8 cellular contexts compared by ENCODE assay signal in genomic region chrX:12974797-12975669, GRCh38. TPM values are rescaled to one million over a fixed set of nuclear protein-coding genes. Genes with fewer than 3 reads are reported as not detected.
DNase-seq lines count a peak whose midpoint lies in the region; ATAC-seq and TF ChIP-seq lines count a peak whose summit lies in the region.

Gene TMSB4X, plus strand, starts transcription at chrX:12975110.

- in situ Hi-C loops in IMR-90 (cut with MboI; ENCODE audit: low sequenced_read_pairs), result loop anchor here (25.0 kb wide), 2 partner anchors 762 to 1062 kb away; partner anchors contain the start of genes GEMIN8, OFD1 and TRAPPC2

- no peaks in the 10 kb centered on the region for H3K9me1 ChIP-seq in IMR-90 (ENCODE audit: insufficient read depth, low read length)

- H2BK20ac ChIP-seq in IMR-90 (ENCODE audit: low read depth, low read length), result peak within 1 kb of the TSS; percentile 61

- peak within 1 kb of the TSS; percentile 94 to 99 (median 97) for H3K27ac Mint-ChIP-seq in CD14-positive monocyte

- H2BK15ac ChIP-seq in IMR-90 (ENCODE audit: low read depth, low read length), result peak within 1 kb of the TSS; percentile 72

- peaks cover 2% of the 10 kb centered on the region for H3K4me1 ChIP-seq in IMR-90 (ENCODE audit: control insufficient read depth, insufficient read depth, low read length)
- peaks cover 36% of the 10 kb centered on the region for H3K4me1 ChIP-seq in PC-9 (replicated peaks; ENCODE audit: insufficient read depth)
- peaks cover 2% of the 10 kb centered on the region for H3K4me1 ChIP-seq in mucosa of descending colon (ENCODE audit: low read depth)

- peaks cover 0 to 81% (median 0%) of the 10 kb centered on the region in 3 donors for H3K27me3 Mint-ChIP-seq in CD14-positive monocyte (ENCODE audit: low read depth in 3 of 3)

- DNase-seq in CD14-positive monocyte (ENCODE audit: low spot score) (peak; percentile 84), IMR-90 (peak; percentile 74), PC-9 (peak; percentile 71 to 85), activated T-cell treated with anti-CD3 and anti-CD28 coated beads for 48 hours (ENCODE audit: low read depth) (peak; percentile 77), epithelial cell of esophagus (ENCODE audit: low read depth) (peak; percentile 75), mucosa of descending colon (peak; percentile 87 to 95 (median 92))
- peak; percentile 62 to 74 for DNase-seq in stimulated activated CD8-positive, alpha-beta memory T cell treated with anti-CD3 and anti-CD28 coated beads, Interleukin-4, amount 100 ng/mL, for 4 hours (ENCODE audit: low read depth in 2 of 2, low spot score in 1 of 2)

- POLR2A ChIA-PET in IMR-90 (lab: Charles Lee; ENCODE audit: unreplicated experiment), result interaction anchor here (0.6 to 1.6 kb wide), 9 partner anchors 17 to 748 kb away, joined by 3 to 6 read pairs (median 3); no protein-coding TSS in a partner anchor
- POLR2A ChIA-PET in PC-9 (lab: Charles Lee; ENCODE audit: unreplicated experiment), result interaction anchor here (0.6 to 1.2 kb wide), 5 partner anchors 14 to 425 kb away, joined by 4 to 9 read pairs (median 8); no protein-coding TSS in a partner anchor

- peak within 1 kb of the TSS; percentile 94 for H3K9ac ChIP-seq in IMR-90 (ENCODE audit: low read depth, low read length)

- H3K27me3 ChIP-seq in IMR-90 (ENCODE audit: control insufficient read depth, insufficient read depth, low read length) (no peaks in the 10 kb centered on the region), PC-9 (ENCODE audit: insufficient read depth, low read depth) (no peaks in the 10 kb centered on the region)

- H4K20me1 ChIP-seq in IMR-90 (ENCODE audit: insufficient read depth, low read length) (peaks cover 12% of the 10 kb centered on the region; the same call in 1 of the 2 replicates), PC-9 (ENCODE audit: insufficient read depth) (peaks cover 3% of the 10 kb centered on the region; the same call in 1 of the 2 replicates)

- H2AK5ac ChIP-seq in IMR-90 (ENCODE audit: low read depth, low read length), result peak within 1 kb of the TSS; percentile 56

- peak within 1 kb of the TSS; percentile 85 for H4K5ac ChIP-seq in IMR-90 (ENCODE audit: low read depth, low read length)

- WGBS in IMR-90 (ENCODE audit: extremely low coverage in 2 of 2, insufficient read length in 1 of 2), 2 experiments, result 8% methylated on average over 29 of the region's 60 CpGs; no CpG with 5 or more reads in 1 of the 2 experiments

- peak within 1 kb of the TSS; percentile 84 for H3K23ac ChIP-seq in IMR-90 (ENCODE audit: low read depth, low read length)

- no peaks in the 10 kb centered on the region for H3K9me2 ChIP-seq in PC-9 (ENCODE audit: insufficient read depth)

- peaks cover 37% of the 10 kb centered on the region for H3K79me2 ChIP-seq in PC-9 (ENCODE audit: low read depth)

- peak within 1 kb of the TSS; percentile 81 for H4K91ac ChIP-seq in IMR-90 (ENCODE audit: insufficient read depth, low read depth, low read length)

- no peak; the same call in 1 of the 2 replicates for TF ChIP-seq RAD21 in IMR-90 (IDR thresholded peaks at IDR 0.05; ENCODE audit: low read length)

- peak within 1 kb of the TSS; percentile 89 for H3K4ac ChIP-seq in IMR-90 (ENCODE audit: low read depth, low read length)

- peaks cover 0 to 17% of the 10 kb centered on the region in 2 experiments; a peak in 2 of 4 replicates for H3K79me1 ChIP-seq in IMR-90 (ENCODE audit: low read depth in 1 of 2, low read length in 2 of 2)

- H3K56ac ChIP-seq in IMR-90 (ENCODE audit: extremely low read depth, insufficient read depth, low read length), result peak within 1 kb of the TSS; percentile 89

- ATAC-seq in GM21390 (IDR thresholded peaks at IDR 0.05; ENCODE audit: unreplicated experiment) (peak; percentile 36), IMR-90 (ENCODE audit: low read depth) (peak; percentile 66), mucosa of descending colon (peak; percentile 83)

- CTCF ChIA-PET in IMR-90 (lab: Yijun Ruan, JAX) (interaction anchor here (1.9 kb wide), 1 partner anchor 28 kb away, joined by 5 read pairs; no protein-coding TSS in a partner anchor), PC-9 (lab: Charles Lee) (interaction anchor here (0.5 to 1.1 kb wide), 3 partner anchors 28 to 55 kb away, joined by 3 to 14 read pairs (median 5); no protein-coding TSS in a partner anchor)

- intact Hi-C loops in CD14-positive monocyte (cut with micrococcal nuclease), result loop anchor here (5.0 to 10.0 kb wide), 4 partner anchors 32 to 520 kb away; no protein-coding TSS in a partner anchor
- intact Hi-C loops in IMR-90 (cut with micrococcal nuclease), result loop anchor here (5.0 to 10.0 kb wide), 4 partner anchors 100 to 677 kb away; partner anchors contain the start of gene TCEANC
- intact Hi-C loops in PC-9 (cut with micrococcal nuclease; ENCODE audit: unreplicated experiment), result loop anchor here (1.0 to 10.0 kb wide), 6 partner anchors 19 to 513 kb away; no protein-coding TSS in a partner anchor
- intact Hi-C loops in mucosa of descending colon (cut with DNase I, micrococcal nuclease), result loop anchor here in 1 of 2 donors (10.0 kb wide), 1 partner anchor 510 kb away; no protein-coding TSS in a partner anchor

- H3K14ac ChIP-seq in IMR-90 (replicated peaks; ENCODE audit: low read depth, low read length), result peak within 1 kb of the TSS; percentile 92

- dilution Hi-C loops in IMR-90 (cut with HindIII; ENCODE audit: low sequenced_read_pairs, unreplicated experiment), result no loop called here

- peak within 1 kb of the TSS; percentile 98 for H3K4me3 Mint-ChIP-seq in CD14-positive monocyte

- TF ChIP-seq CTCF in CD14-positive monocyte (IDR thresholded peaks at IDR 0.05) (no peak), IMR-90 (conservative IDR thresholded peaks at IDR 0.05; ENCODE audit: low read depth, low read length) (no peak), PC-9 (conservative IDR thresholded peaks at IDR 0.05) (no peak), epithelial cell of esophagus (IDR thresholded peaks at IDR 0.05; ENCODE audit: insufficient read depth, low read depth, low read length, missing control alignments) (no peak), mucosa of descending colon (IDR thresholded peaks at IDR 0.05) (no peak)

- H2AFZ ChIP-seq in IMR-90 (replicated peaks; ENCODE audit: low read length, poor library complexity) (peak within 1 kb of the TSS; percentile 77), PC-9 (0 out of 2 replicates have a peak within 1 kb of the TSS, but pooled peaks have one; percentile 36)

- peaks cover 46% of the 10 kb centered on the region for H3K4me1 Mint-ChIP-seq in CD14-positive monocyte

- H2AK9ac ChIP-seq in IMR-90 (replicated peaks; ENCODE audit: low read depth, low read length, poor library complexity), result peak within 1 kb of the TSS; percentile 89

- H3K27ac ChIP-seq in IMR-90 (ENCODE audit: insufficient read depth, low read length) (peak within 1 kb of the TSS; percentile 96), PC-9 (peak within 1 kb of the TSS; percentile 99)

- H3K9me3 Mint-ChIP-seq in CD14-positive monocyte, result peaks cover 0 to 29% (median 14%) of the 10 kb centered on the region in 7 donors

- H3F3A ChIP-seq in PC-9 (ENCODE audit: insufficient read depth, low read depth), result peaks cover 54% of the 10 kb centered on the region

- H2BK5ac ChIP-seq in IMR-90 (ENCODE audit: low read depth, low read length, poor library complexity, severe bottlenecking), result peak within 1 kb of the TSS; percentile 86

- no peaks in the 10 kb centered on the region for H3K9me3 ChIP-seq in IMR-90 (ENCODE audit: control insufficient read depth, insufficient read depth, low read length)
- no peaks in the 10 kb centered on the region for H3K9me3 ChIP-seq in PC-9 (ENCODE audit: insufficient read depth, low read depth)
- no peaks in the 10 kb centered on the region for H3K9me3 ChIP-seq in mucosa of descending colon

- H3K4me3 ChIP-seq in IMR-90 (ENCODE audit: insufficient read depth, low read depth, low read length), result peak within 1 kb of the TSS; percentile 89
- peak within 1 kb of the TSS; percentile 99 for H3K4me3 ChIP-seq in PC-9
- peak within 1 kb of the TSS; percentile 76 for H3K4me3 ChIP-seq in epithelial cell of esophagus (ENCODE audit: low read length)
- peak within 1 kb of the TSS; percentile 67 for H3K4me3 ChIP-seq in mucosa of descending colon

- TF ChIP-seq POLR2A in IMR-90 (IDR thresholded peaks at IDR 0.05; ENCODE audit: low read depth, low read length), result peak; percentile 99

- peak within 1 kb of the TSS; percentile 89 for H3K4me2 ChIP-seq in IMR-90 (ENCODE audit: low read depth, low read length)
- H3K4me2 ChIP-seq in PC-9, result peak within 1 kb of the TSS; percentile 83

- peak within 1 kb of the TSS; percentile 73 to 75 for H4K8ac ChIP-seq in IMR-90 (ENCODE audit: low read depth in 2 of 2, low read length in 2 of 2)

- peak within 1 kb of the TSS; percentile 89 for H3K18ac ChIP-seq in IMR-90 (ENCODE audit: low read depth, low read length)

- peak within 1 kb of the TSS; percentile 84 for H2BK120ac ChIP-seq in IMR-90 (ENCODE audit: low read depth, low read length)

- peaks cover 25 to 26% of the 10 kb centered on the region in 2 donors for H3K36me3 Mint-ChIP-seq in CD14-positive monocyte

- peaks cover 10% of the 10 kb centered on the region for H3K36me3 ChIP-seq in IMR-90 (ENCODE audit: control insufficient read depth, insufficient read depth, low read length)
- H3K36me3 ChIP-seq in PC-9 (ENCODE audit: low read depth), result peaks cover 24% of the 10 kb centered on the region
- H3K36me3 ChIP-seq in mucosa of descending colon (ENCODE audit: low read depth), result no peaks in the 10 kb centered on the region

- BruUV-seq in IMR-90 (replicated peaks; lab: Mats Ljungman, UMichigan) (no TSS peak), PC-9 (replicated peaks; lab: Mats Ljungman, UMichigan) (TSS peak; percentile 82)

TF ChIP-seq in IMR-90, 13 proteins besides CTCF, POLR2A, EP300 and RAD21:
- no peak for TF ChIP-seq CEBPB (IDR thresholded peaks at IDR 0.05; ENCODE audit: low read depth, low read length)
- peak; percentile 71; the same call in 1 of the 2 replicates for TF ChIP-seq MAZ (IDR thresholded peaks at IDR 0.05; ENCODE audit: borderline replicate concordance, low read depth, low read length)
- peak; percentile 19; the same call in 1 of the 2 replicates for TF ChIP-seq MXI1 (IDR thresholded peaks at IDR 0.05; ENCODE audit: borderline replicate concordance, low read depth, low read length)
- no peak for TF ChIP-seq RFX5 (IDR thresholded peaks at IDR 0.05; ENCODE audit: low read depth, low read length)

RNA-seq across cellular contexts. Expression of gene TMSB4X, which starts in this region (rescaled TPM):
- polyA plus RNA-seq in CD14-positive monocyte, result over 10,000 TPM; 27,127 to 31,074 TPM
- total RNA-seq in IMR-90 (2012; rRNA removed), result 9,222 and 11,116 TPM in 2 replicates
- 4,133 and 4,648 TPM in 2 replicates for polyA plus RNA-seq in IMR-90 (2012; rRNA removed)
- 4,164 and 9,036 TPM in 2 replicates for polyA plus RNA-seq in IMR-90 (2012; cell fraction: cytosol; rRNA removed)
- polyA plus RNA-seq in IMR-90 (2012; cell fraction: nucleus; rRNA removed; ENCODE audit: low replicate concordance), result 567 and 1,669 TPM in 2 replicates
- 2,589 and 3,588 TPM in 2 replicates for total RNA-seq in PC-9 (2021)
- 1,000 to 10,000 TPM; 2,288 to 5,392 (median 5,014) TPM for total RNA-seq in mucosa of descending colon

Comparison
In these comparisons a context has a peak if more than half of its experiments do, and no peak if none do; other contexts are left out.
1. Peak in every context shown above with its lines: DNase-seq, ATAC-seq, H3K4me3 ChIP-seq and H3K27ac ChIP-seq.